8 cellular contexts compared by ENCODE assay signal in the genomic region with DNA sequence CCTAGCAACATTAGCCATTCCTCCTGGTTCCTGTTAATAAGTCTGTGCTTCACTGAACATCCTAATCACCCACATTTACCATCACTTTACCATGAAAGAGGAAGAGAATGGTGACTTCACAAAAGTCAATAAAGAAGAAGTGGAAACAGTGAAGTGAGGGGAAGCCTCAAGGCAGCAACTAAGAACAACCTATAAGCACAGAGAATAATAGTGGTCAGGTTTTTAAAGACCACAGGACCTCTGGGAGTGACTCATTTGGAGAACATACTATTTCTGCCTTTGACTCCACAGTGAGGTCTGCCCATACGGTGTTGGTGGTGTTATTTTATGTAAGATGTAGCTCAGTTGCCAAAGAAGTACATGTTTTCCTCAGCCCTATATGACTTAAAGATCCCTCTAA.
DNase-seq lines count a peak whose midpoint lies in the region; ATAC-seq and TF ChIP-seq lines count a peak whose summit lies in the region.

No MANE protein-coding gene starts in this region.

- peak; percentile 66 for DNase-seq in GM10248 (ENCODE audit: extremely low spot score)
- DNase-seq in activated CD8-positive, alpha-beta T cell treated with anti-CD3 and anti-CD28 coated beads for 36 hours, result peak; percentile 68
- no peak for DNase-seq in natural killer cell
- DNase-seq in NCI-H128 (lab: John Stamatoyannopoulos, UW; ENCODE audit: unreplicated experiment), result no peak
- no peak for DNase-seq in coronary artery (ENCODE audit: low spot score)
- no peak for DNase-seq in OCI-LY7 (ENCODE audit: low spot score)

- POLR2A ChIA-PET in GM10248 (lab: Yijun Ruan, JAX) (interaction anchor here (0.6 kb wide), 1 partner anchor 117 kb away, joined by 3 read pairs; no protein-coding TSS in a partner anchor), OCI-LY7 (lab: Charles Lee) (interaction anchor here (0.6 kb wide), 1 partner anchor 10 kb away, joined by 3 read pairs; no protein-coding TSS in a partner anchor)
- POLR2A ChIA-PET in activated CD8-positive, alpha-beta T cell treated with anti-CD3 and anti-CD28 coated beads for 36 hours (lab: Charles Lee), result interaction anchor here (0.6 kb wide), 1 partner anchor 597 kb away, joined by 3 read pairs; no protein-coding TSS in a partner anchor

- intact Hi-C loops in activated CD8-positive, alpha-beta T cell treated with anti-CD3 and anti-CD28 coated beads for 36 hours (cut with micrococcal nuclease), result loop anchor here (2.0 to 5.0 kb wide), 5 partner anchors 87 to 412 kb away; a partner anchor contains a TSS
- intact Hi-C loops in natural killer cell (cut with micrococcal nuclease) (loop anchor here (2.0 kb wide), 1 partner anchor 164 kb away; no protein-coding TSS in a partner anchor), OCI-LY7 (cut with micrococcal nuclease; ENCODE audit: unreplicated experiment) (no loop called here)

- H3K9me2 ChIP-seq in OCI-LY7 (ENCODE audit: insufficient read depth, low read length), result no peaks in the 10 kb centered on the region

- H3K4me3 ChIP-seq in coronary artery, result no peak overlapping the region
- no peak overlapping the region for H3K4me3 ChIP-seq in OCI-LY7 (ENCODE audit: low read depth, low read length, poor library complexity, severe bottlenecking)

- no peaks in the 10 kb centered on the region for H3K4me1 ChIP-seq in OCI-LY7 (ENCODE audit: insufficient read depth, low read length, poor library complexity, severe bottlenecking)

- peak; percentile 88 for ATAC-seq in GM21367 (IDR thresholded peaks at IDR 0.05; ENCODE audit: unreplicated experiment)
- peak; percentile 83 for ATAC-seq in HG03558 (IDR thresholded peaks at IDR 0.05; ENCODE audit: extremely low read depth, unreplicated experiment)
- peak; percentile 85 for ATAC-seq in activated CD8-positive, alpha-beta T cell treated with anti-CD3 and anti-CD28 coated beads for 36 hours
- ATAC-seq in natural killer cell, result peak; percentile 59 to 85 (median 62)

- no TSS peak for BruUV-seq in OCI-LY7 (replicated peaks; lab: Mats Ljungman, UMichigan)

- H4K20me1 ChIP-seq in OCI-LY7 (ENCODE audit: insufficient read depth, low read length), result no peaks in the 10 kb centered on the region

- no peaks in the 10 kb centered on the region for H3K36me3 ChIP-seq in OCI-LY7 (ENCODE audit: insufficient read depth, low read length)

- H3K27ac Mint-ChIP-seq in activated CD8-positive, alpha-beta T cell treated with anti-CD3 and anti-CD28 coated beads for 36 hours, result peak overlapping the region; percentile 89
- peak overlapping the region in 1 of 2 donors; percentile 90 for H3K27ac Mint-ChIP-seq in natural killer cell

- no peaks in the 10 kb centered on the region for H3K27me3 Mint-ChIP-seq in activated CD8-positive, alpha-beta T cell treated with anti-CD3 and anti-CD28 coated beads for 36 hours
- no peaks in the 10 kb centered on the region for H3K27me3 Mint-ChIP-seq in natural killer cell (ENCODE audit: low read depth in 2 of 2)

- H3K9me3 ChIP-seq in OCI-LY7 (ENCODE audit: low read length), result no peaks in the 10 kb centered on the region

- H3K27ac ChIP-seq in coronary artery, result peak overlapping the region in 1 of 2 donors; percentile 51
- no peak overlapping the region for H3K27ac ChIP-seq in OCI-LY7 (ENCODE audit: low read depth, low read length, poor library complexity, severe bottlenecking)

- no peaks in the 10 kb centered on the region for H3K79me2 ChIP-seq in OCI-LY7 (ENCODE audit: insufficient read depth, low read depth, low read length)

- no peak overlapping the region for H3K4me3 Mint-ChIP-seq in activated CD8-positive, alpha-beta T cell treated with anti-CD3 and anti-CD28 coated beads for 36 hours
- H3K4me3 Mint-ChIP-seq in natural killer cell, result no peak overlapping the region

- no peaks in the 10 kb centered on the region for H3K9me3 Mint-ChIP-seq in activated CD8-positive, alpha-beta T cell treated with anti-CD3 and anti-CD28 coated beads for 36 hours
- H3K9me3 Mint-ChIP-seq in natural killer cell, result no peaks in the 10 kb centered on the region

- peaks cover 52% of the 10 kb centered on the region for H3K4me1 Mint-ChIP-seq in activated CD8-positive, alpha-beta T cell treated with anti-CD3 and anti-CD28 coated beads for 36 hours (ENCODE audit: low read depth)
- peaks cover 17% of the 10 kb centered on the region in 2 donors for H3K4me1 Mint-ChIP-seq in natural killer cell

- TF ChIP-seq CTCF in GM10248 (IDR thresholded peaks at IDR 0.05; ENCODE audit: control extremely low read depth, extremely low read depth, low read depth, missing control alignments) (no peak), natural killer cell (IDR thresholded peaks at IDR 0.05) (no peak), coronary artery (IDR thresholded peaks at IDR 0.05) (no peak), OCI-LY7 (conservative IDR thresholded peaks at IDR 0.05; ENCODE audit: low read length) (no peak)
- no peak for TF ChIP-seq CTCF in activated CD8-positive, alpha-beta T cell treated with anti-CD3 and anti-CD28 coated beads for 36 hours (IDR thresholded peaks at IDR 0.05)

- CTCF ChIA-PET in GM10248 (lab: Yijun Ruan, JAX) (interaction anchor here (1.1 to 1.4 kb wide), 2 partner anchors 86 to 413 kb away, joined by 3 read pairs; a partner anchor contains a TSS), OCI-LY7 (lab: Charles Lee; ENCODE audit: unreplicated experiment) (no interaction called here)
- CTCF ChIA-PET in activated CD8-positive, alpha-beta T cell treated with anti-CD3 and anti-CD28 coated beads for 36 hours (lab: Charles Lee), result interaction anchor here (1.4 kb wide), 1 partner anchor 200 kb away, joined by 4 read pairs; no protein-coding TSS in a partner anchor

- no peaks in the 10 kb centered on the region for H3K36me3 Mint-ChIP-seq in activated CD8-positive, alpha-beta T cell treated with anti-CD3 and anti-CD28 coated beads for 36 hours (ENCODE audit: low read depth)
- H3K36me3 Mint-ChIP-seq in natural killer cell, result no peaks in the 10 kb centered on the region

- no peak overlapping the region for H2AFZ ChIP-seq in OCI-LY7 (ENCODE audit: low read length)

- H3K4me2 ChIP-seq in OCI-LY7 (ENCODE audit: low read length), result no peak overlapping the region

Comparison
In these comparisons a context has a peak if more than half of its experiments do, and no peak if none do; other contexts are left out.
1. DNase-seq: peak in GM10248 (single experiment) and activated CD8-positive, alpha-beta T cell treated with anti-CD3 and anti-CD28 coated beads for 36 hours (single experiment); none in natural killer cell (single experiment), NCI-H128 (single experiment), coronary artery (single experiment) and OCI-LY7 (single experiment).
2. Peak in every context shown above with its lines, with median percentiles within 50 percentile points of each other: ATAC-seq.